In the genomic region with DNA sequence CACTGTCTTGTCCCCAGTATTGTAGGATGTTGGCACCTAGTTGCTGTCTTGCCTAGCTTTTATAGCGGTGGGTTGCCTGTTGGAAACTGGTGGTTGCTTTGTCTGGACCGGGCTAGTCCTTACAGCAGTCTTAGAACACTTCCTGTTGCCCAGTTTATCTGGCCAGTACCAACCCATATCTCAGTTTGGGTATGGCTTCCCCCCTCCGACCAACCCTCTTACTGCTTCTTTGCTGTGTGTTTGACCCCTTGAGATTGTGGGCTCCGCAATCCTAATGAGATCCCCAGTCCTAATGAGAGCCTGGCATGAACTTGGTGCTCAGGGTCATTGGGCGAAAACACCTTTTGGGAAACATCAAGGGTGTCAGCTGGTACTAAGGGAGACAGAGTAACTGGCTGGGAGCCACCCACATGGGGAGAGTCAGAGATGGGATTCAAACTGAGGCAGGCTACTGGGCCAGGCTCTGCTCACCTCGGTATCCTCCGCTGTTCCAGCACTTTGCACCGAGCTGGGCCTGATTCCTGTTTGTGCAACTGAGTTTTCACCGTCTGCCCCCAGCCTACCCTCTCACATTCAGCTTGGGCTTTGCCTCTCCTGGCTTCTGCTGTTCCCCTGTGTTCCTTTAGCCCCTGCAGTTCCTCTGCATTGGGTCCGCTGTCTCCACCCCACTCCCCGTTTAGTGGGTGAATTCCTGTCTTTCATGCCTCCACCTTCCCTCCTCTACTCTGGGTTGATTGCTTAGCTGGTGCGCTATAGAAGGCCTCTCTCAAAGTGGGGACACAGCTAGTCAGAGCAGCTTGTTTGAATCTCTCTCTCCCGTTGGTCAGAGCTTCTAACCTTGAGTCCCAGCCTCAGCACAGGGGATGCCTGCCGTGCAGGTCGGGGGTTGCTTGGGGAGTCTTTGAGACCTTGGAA, we compare ENCODE assay signal across 1 cellular context.
TF ChIP-seq lines count a peak whose summit lies in the region.

No MANE protein-coding gene starts in this region.

TF ChIP-seq in HepG2, 621 proteins besides CTCF, POLR2A, EP300 and RAD21:
- TF ChIP-seq ZFY (CRISPR knock-in tag; IDR thresholded peaks at IDR 0.05) (0 out of 2 replicates have a peak, but pooled peaks have one; percentile 15), KDM5B (CRISPR knock-in tag; IDR thresholded peaks at IDR 0.05; ENCODE audit: borderline replicate concordance) (peak; percentile 40; the same call in 1 of the 2 replicates), RBM22 (optimal IDR thresholded peaks at IDR 0.05; ENCODE audit: low read length) (peak; percentile 66), ZBTB38 (CRISPR knock-in tag; IDR thresholded peaks at IDR 0.05) (peak; percentile 61), ZBTB3 (CRISPR knock-in tag; IDR thresholded peaks at IDR 0.05; ENCODE audit: borderline replicate concordance, low read depth) (no peak), SAP130 (CRISPR knock-in tag; IDR thresholded peaks at IDR 0.05; ENCODE audit: low read depth) (0 out of 2 replicates have a peak, but pooled peaks have one; percentile 9), ZNF33B (CRISPR knock-in tag; IDR thresholded peaks at IDR 0.05) (no peak), NRL (CRISPR knock-in tag; IDR thresholded peaks at IDR 0.05; ENCODE audit: borderline replicate concordance) (0 out of 2 replicates have a peak, but pooled peaks have one; percentile 44), CAMTA2 (CRISPR knock-in tag; IDR thresholded peaks at IDR 0.05; ENCODE audit: borderline replicate concordance) (0 out of 2 replicates have a peak, but pooled peaks have one; percentile 41), ZNF629 (CRISPR knock-in tag; conservative IDR thresholded peaks at IDR 0.05) (peak; percentile 89), CCDC6 (CRISPR knock-in tag; IDR thresholded peaks at IDR 0.05) (0 out of 2 replicates have a peak, but pooled peaks have one; percentile 42), ZNF660 (CRISPR knock-in tag; IDR thresholded peaks at IDR 0.05; ENCODE audit: borderline replicate concordance, low read depth) (no peak), YEATS4 (CRISPR knock-in tag; IDR thresholded peaks at IDR 0.05; ENCODE audit: borderline replicate concordance) (peak; percentile 22; the same call in 1 of the 2 replicates), SALL2 (CRISPR knock-in tag; IDR thresholded peaks at IDR 0.05) (peak; percentile 33; the same call in 1 of the 2 replicates), MAZ (IDR thresholded peaks at IDR 0.05; ENCODE audit: borderline replicate concordance, low read depth, low read length) (no peak), MAZ (CRISPR knock-in tag; IDR thresholded peaks at IDR 0.05; ENCODE audit: low read depth) (no peak), HIVEP1 (CRISPR knock-in tag; IDR thresholded peaks at IDR 0.05) (0 out of 2 replicates have a peak, but pooled peaks have one; percentile 43), ZNF672 (CRISPR knock-in tag; IDR thresholded peaks at IDR 0.05) (no peak), KAT7 (CRISPR knock-in tag; IDR thresholded peaks at IDR 0.05; ENCODE audit: borderline replicate concordance) (0 out of 2 replicates have a peak, but pooled peaks have one; percentile 22), SOX13 (IDR thresholded peaks at IDR 0.05) (no peak), SOX13 (CRISPR knock-in tag; conservative IDR thresholded peaks at IDR 0.05 in 1 of 2, IDR thresholded peaks at IDR 0.05 in 1 of 2) (no peak), ZMYM3 (CRISPR knock-in tag; IDR thresholded peaks at IDR 0.05) (peak; percentile 60; the same call in 1 of the 2 replicates), SOX6 (IDR thresholded peaks at IDR 0.05) (no peak), SOX6 (CRISPR knock-in tag; IDR thresholded peaks at IDR 0.05) (0 out of 2 replicates have a peak, but pooled peaks have one; percentile 22), ZFX (CRISPR knock-in tag; IDR thresholded peaks at IDR 0.05; ENCODE audit: low read depth) (peak; percentile 20; the same call in 1 of the 2 replicates)
- TF ChIP-seq, protein P1, sequence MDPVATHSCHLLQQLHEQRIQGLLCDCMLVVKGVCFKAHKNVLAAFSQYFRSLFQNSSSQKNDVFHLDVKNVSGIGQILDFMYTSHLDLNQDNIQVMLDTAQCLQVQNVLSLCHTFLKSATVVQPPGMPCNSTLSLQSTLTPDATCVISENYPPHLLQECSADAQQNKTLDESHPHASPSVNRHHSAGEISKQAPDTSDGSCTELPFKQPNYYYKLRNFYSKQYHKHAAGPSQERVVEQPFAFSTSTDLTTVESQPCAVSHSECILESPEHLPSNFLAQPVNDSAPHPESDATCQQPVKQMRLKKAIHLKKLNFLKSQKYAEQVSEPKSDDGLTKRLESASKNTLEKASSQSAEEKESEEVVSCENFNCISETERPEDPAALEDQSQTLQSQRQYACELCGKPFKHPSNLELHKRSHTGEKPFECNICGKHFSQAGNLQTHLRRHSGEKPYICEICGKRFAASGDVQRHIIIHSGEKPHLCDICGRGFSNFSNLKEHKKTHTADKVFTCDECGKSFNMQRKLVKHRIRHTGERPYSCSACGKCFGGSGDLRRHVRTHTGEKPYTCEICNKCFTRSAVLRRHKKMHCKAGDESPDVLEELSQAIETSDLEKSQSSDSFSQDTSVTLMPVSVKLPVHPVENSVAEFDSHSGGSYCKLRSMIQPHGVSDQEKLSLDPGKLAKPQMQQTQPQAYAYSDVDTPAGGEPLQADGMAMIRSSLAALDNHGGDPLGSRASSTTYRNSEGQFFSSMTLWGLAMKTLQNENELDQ (CRISPR knock-in tag; IDR thresholded peaks at IDR 0.05; ENCODE audit: borderline replicate concordance): no peak
- TF ChIP-seq, protein P2, sequence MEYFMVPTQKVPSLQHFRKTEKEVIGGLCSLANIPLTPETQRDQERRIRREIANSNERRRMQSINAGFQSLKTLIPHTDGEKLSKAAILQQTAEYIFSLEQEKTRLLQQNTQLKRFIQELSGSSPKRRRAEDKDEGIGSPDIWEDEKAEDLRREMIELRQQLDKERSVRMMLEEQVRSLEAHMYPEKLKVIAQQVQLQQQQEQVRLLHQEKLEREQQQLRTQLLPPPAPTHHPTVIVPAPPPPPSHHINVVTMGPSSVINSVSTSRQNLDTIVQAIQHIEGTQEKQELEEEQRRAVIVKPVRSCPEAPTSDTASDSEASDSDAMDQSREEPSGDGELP (IDR thresholded peaks at IDR 0.05; ENCODE audit: borderline replicate concordance, low read depth): peak; percentile 22; the same call in 1 of the 2 replicates
- TF ChIP-seq, protein P3, sequence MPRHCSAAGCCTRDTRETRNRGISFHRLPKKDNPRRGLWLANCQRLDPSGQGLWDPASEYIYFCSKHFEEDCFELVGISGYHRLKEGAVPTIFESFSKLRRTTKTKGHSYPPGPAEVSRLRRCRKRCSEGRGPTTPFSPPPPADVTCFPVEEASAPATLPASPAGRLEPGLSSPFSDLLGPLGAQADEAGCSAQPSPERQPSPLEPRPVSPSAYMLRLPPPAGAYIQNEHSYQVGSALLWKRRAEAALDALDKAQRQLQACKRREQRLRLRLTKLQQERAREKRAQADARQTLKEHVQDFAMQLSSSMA (CRISPR knock-in tag; IDR thresholded peaks at IDR 0.05): no peak
- TF ChIP-seq, protein P4, sequence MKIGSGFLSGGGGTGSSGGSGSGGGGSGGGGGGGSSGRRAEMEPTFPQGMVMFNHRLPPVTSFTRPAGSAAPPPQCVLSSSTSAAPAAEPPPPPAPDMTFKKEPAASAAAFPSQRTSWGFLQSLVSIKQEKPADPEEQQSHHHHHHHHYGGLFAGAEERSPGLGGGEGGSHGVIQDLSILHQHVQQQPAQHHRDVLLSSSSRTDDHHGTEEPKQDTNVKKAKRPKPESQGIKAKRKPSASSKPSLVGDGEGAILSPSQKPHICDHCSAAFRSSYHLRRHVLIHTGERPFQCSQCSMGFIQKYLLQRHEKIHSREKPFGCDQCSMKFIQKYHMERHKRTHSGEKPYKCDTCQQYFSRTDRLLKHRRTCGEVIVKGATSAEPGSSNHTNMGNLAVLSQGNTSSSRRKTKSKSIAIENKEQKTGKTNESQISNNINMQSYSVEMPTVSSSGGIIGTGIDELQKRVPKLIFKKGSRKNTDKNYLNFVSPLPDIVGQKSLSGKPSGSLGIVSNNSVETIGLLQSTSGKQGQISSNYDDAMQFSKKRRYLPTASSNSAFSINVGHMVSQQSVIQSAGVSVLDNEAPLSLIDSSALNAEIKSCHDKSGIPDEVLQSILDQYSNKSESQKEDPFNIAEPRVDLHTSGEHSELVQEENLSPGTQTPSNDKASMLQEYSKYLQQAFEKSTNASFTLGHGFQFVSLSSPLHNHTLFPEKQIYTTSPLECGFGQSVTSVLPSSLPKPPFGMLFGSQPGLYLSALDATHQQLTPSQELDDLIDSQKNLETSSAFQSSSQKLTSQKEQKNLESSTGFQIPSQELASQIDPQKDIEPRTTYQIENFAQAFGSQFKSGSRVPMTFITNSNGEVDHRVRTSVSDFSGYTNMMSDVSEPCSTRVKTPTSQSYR (CRISPR knock-in tag; IDR thresholded peaks at IDR 0.05; ENCODE audit: borderline replicate concordance): no peak
- TF ChIP-seq, protein P5, sequence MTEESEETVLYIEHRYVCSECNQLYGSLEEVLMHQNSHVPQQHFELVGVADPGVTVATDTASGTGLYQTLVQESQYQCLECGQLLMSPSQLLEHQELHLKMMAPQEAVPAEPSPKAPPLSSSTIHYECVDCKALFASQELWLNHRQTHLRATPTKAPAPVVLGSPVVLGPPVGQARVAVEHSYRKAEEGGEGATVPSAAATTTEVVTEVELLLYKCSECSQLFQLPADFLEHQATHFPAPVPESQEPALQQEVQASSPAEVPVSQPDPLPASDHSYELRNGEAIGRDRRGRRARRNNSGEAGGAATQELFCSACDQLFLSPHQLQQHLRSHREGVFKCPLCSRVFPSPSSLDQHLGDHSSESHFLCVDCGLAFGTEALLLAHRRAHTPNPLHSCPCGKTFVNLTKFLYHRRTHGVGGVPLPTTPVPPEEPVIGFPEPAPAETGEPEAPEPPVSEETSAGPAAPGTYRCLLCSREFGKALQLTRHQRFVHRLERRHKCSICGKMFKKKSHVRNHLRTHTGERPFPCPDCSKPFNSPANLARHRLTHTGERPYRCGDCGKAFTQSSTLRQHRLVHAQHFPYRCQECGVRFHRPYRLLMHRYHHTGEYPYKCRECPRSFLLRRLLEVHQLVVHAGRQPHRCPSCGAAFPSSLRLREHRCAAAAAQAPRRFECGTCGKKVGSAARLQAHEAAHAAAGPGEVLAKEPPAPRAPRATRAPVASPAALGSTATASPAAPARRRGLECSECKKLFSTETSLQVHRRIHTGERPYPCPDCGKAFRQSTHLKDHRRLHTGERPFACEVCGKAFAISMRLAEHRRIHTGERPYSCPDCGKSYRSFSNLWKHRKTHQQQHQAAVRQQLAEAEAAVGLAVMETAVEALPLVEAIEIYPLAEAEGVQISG (CRISPR knock-in tag; IDR thresholded peaks at IDR 0.05): 0 out of 2 replicates have a peak, but pooled peaks have one; percentile 13
- TF ChIP-seq, protein P6, sequence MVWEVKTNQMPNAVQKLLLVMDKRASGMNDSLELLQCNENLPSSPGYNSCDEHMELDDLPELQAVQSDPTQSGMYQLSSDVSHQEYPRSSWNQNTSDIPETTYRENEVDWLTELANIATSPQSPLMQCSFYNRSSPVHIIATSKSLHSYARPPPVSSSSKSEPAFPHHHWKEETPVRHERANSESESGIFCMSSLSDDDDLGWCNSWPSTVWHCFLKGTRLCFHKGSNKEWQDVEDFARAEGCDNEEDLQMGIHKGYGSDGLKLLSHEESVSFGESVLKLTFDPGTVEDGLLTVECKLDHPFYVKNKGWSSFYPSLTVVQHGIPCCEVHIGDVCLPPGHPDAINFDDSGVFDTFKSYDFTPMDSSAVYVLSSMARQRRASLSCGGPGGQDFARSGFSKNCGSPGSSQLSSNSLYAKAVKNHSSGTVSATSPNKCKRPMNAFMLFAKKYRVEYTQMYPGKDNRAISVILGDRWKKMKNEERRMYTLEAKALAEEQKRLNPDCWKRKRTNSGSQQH (CRISPR knock-in tag; IDR thresholded peaks at IDR 0.05; ENCODE audit: low read depth): peak; percentile 73; the same call in 1 of the 2 replicates
- TF ChIP-seq, protein P7, sequence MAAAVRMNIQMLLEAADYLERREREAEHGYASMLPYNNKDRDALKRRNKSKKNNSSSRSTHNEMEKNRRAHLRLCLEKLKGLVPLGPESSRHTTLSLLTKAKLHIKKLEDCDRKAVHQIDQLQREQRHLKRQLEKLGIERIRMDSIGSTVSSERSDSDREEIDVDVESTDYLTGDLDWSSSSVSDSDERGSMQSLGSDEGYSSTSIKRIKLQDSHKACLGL (CRISPR knock-in tag; IDR thresholded peaks at IDR 0.05): peak; percentile 53; the same call in 1 of the 2 replicates
- TF ChIP-seq, protein P8, sequence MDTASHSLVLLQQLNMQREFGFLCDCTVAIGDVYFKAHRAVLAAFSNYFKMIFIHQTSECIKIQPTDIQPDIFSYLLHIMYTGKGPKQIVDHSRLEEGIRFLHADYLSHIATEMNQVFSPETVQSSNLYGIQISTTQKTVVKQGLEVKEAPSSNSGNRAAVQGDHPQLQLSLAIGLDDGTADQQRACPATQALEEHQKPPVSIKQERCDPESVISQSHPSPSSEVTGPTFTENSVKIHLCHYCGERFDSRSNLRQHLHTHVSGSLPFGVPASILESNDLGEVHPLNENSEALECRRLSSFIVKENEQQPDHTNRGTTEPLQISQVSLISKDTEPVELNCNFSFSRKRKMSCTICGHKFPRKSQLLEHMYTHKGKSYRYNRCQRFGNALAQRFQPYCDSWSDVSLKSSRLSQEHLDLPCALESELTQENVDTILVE (CRISPR knock-in tag; IDR thresholded peaks at IDR 0.05): no peak
